ENCODE assay signal across 22 cellular contexts in genomic region chr15:70401709-70402108, GRCh38.
"Had no signal": no experiment of that assay in that cellular context is flagged by ENCODE, and none has a peak within 500 bp of the region (broad histone marks: within the 10 kb centered on the region; RNA-seq: fewer than 3 reads in every experiment).

No MANE protein-coding gene starts in this region.

- H3K4me3 ChIP-seq: ascending aorta, breast epithelium, skin epidermis, thyroid gland had no signal

- H3K4me3 Mint-ChIP-seq: memory B cell; naive B cell; neural crest cell; T-helper 1 cell treated with Interleukin-12 subunit alpha and Interleukin-12 subunit beta and Interleukin-4 antibody, amounts not matched to agents 30 μg/mL and 1 μg/mL, for 36 hours had no signal

- H3K4me1 ChIP-seq: ascending aorta, breast epithelium, foreskin keratinocyte, thyroid gland had no signal

- H3K36me3 ChIP-seq: ascending aorta, breast epithelium, thyroid gland had no signal

- H3K27ac Mint-ChIP-seq: memory B cell; naive B cell; T-helper 1 cell treated with Interleukin-12 subunit alpha and Interleukin-12 subunit beta and Interleukin-4 antibody, amounts not matched to agents 30 μg/mL and 1 μg/mL, for 36 hours had no signal

- H3K9me3 Mint-ChIP-seq: memory B cell; T-helper 1 cell treated with Interleukin-12 subunit alpha and Interleukin-12 subunit beta and Interleukin-4 antibody, amounts not matched to agents 30 μg/mL and 1 μg/mL, for 36 hours had no signal

- DNase-seq: activated CD4-positive, alpha-beta T cell treated with anti-CD3 and anti-CD28 coated beads for 1 hour; activated CD8-positive, alpha-beta memory T cell treated with anti-CD3 and anti-CD28 coated beads for 24 hours; activated CD8-positive, alpha-beta memory T cell treated with anti-CD3 and anti-CD28 coated beads, Interleukin-2, amount 50 U/mL, for 48 hours; activated effector memory CD4-positive, alpha-beta T cell treated with Interleukin-2 at 50 U/mL for 16 hours; activated naive CD4-positive, alpha-beta T cell treated with anti-CD3 and anti-CD28 coated beads, Interleukin-2, amount 50 U/mL, for 16 hours; activated T-cell treated with anti-CD3 and anti-CD28 coated beads, Interleukin-2, amount 50 U/mL, for 48 hours; cerebellar nuclear complex; cortex of kidney; effector CD4-positive, alpha-beta T cell; foreskin keratinocyte; naive B cell; stimulated activated CD4-positive, alpha-beta T cell treated with anti-CD3 and anti-CD28 coated beads, Interleukin-4, amount 100 ng/mL, for 1 hour; thyroid gland had no signal

- H3K27me3 ChIP-seq: ascending aorta, breast epithelium, thyroid gland had no signal

- H3K27ac ChIP-seq: ascending aorta, breast epithelium, foreskin keratinocyte, thyroid gland, VCaP had no signal

- H3K9me3 ChIP-seq: ascending aorta, breast epithelium, thyroid gland had no signal

- ATAC-seq: esophagus mucosa, foreskin keratinocyte, left lobe of liver had no signal
